ENCODE assay signal across 8 cellular contexts in the genomic region with DNA sequence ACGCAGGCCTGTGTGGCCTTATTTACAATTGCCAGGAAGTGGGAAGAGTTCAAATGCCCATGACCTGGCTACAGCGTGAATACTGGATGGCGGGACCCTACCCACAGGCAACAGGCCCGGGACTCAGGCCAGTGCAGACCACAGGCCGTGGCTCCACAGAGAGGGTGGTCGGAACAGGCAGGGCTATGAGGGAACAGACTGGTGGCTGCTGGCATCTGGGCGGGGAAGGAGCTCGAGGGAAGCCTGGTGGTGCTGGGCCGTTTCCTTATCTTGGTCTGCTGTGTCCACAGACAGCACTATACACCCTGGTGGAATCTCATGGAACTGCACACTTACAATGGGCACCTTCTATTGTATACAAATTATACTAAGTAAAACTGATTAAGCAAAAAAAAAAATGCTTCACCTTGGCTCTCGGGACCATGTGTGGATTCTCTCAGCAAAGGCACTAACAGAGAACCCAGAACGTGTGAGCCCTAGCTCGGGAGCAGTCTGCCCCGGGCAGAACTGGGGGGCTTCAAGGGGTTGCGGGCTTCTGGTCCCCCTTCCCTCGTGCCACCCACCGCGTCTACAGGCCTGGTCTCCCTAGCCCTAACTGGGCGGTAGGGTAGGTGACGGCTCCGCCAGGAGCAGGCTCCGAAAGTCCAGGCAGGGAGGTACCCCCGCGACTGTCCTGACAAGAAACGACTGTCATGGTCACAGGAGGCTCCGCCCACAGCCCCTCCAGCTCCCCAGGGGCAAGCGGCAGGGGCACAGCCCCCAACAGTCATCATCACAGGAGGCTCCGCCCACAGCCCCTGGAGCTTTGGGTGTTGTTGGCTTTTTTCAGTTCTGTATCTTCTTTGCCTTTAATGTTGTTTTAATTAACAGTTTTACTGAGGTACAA. TPM values are rescaled to one million over a fixed set of nuclear protein-coding genes. Genes with fewer than 3 reads are reported as not detected.
A peak's percentile ranks its signal among the peaks of the same experiment; 100 is the strongest.
DNase-seq lines count a peak whose midpoint lies in the region; ATAC-seq and TF ChIP-seq lines count a peak whose summit lies in the region.

No MANE protein-coding gene starts in this region.

- no peak overlapping the region for H3K4me3 Mint-ChIP-seq in activated naive CD4-positive, alpha-beta T cell treated with anti-CD3 and anti-CD28 coated beads, Interleukin-2, amount 10 ng/mL, durations not matched to agents 7 days and 5 days

- H3K36me3 ChIP-seq in cardiac muscle cell, result no peaks in the 10 kb centered on the region

- DNase-seq in AG04449 (ENCODE audit: low read depth, low spot score) (peak; percentile 14), GDM1 (lab: John Stamatoyannopoulos, UW) (peak; percentile 40), NCI-H1694 treated with DMSO at 0.1 percent for 48 hours (lab: John Stamatoyannopoulos, UW) (peak; percentile 49), cardiac muscle cell (ENCODE audit: low read depth in 1 of 2, low spot score in 1 of 2) (peak; percentile 78 to 81), putamen (ENCODE audit: low spot score) (peak; percentile 67), DMS79 treated with DMSO at 0.1 percent for 48 hours (lab: John Stamatoyannopoulos, UW) (no peak)
- DNase-seq in activated naive CD4-positive, alpha-beta T cell treated with anti-CD3 and anti-CD28 coated beads, Interleukin-2, amount 10 ng/mL, durations not matched to agents 7 days and 5 days, result peak; percentile 51

- ATAC-seq in GM19035 (IDR thresholded peaks at IDR 0.05; ENCODE audit: unreplicated experiment), result no peak

- H3K4me3 ChIP-seq in AG04449 (ENCODE audit: low read depth, low read length), result no peak overlapping the region
- H3K4me3 ChIP-seq in cardiac muscle cell, result no peak overlapping the region

- H3K27ac ChIP-seq in cardiac muscle cell, result no peak overlapping the region

- no peaks in the 10 kb centered on the region for H3K4me1 Mint-ChIP-seq in activated naive CD4-positive, alpha-beta T cell treated with anti-CD3 and anti-CD28 coated beads, Interleukin-2, amount 10 ng/mL, durations not matched to agents 7 days and 5 days

- H3K36me3 Mint-ChIP-seq in activated naive CD4-positive, alpha-beta T cell treated with anti-CD3 and anti-CD28 coated beads, Interleukin-2, amount 10 ng/mL, durations not matched to agents 7 days and 5 days, result no peaks in the 10 kb centered on the region

- CTCF ChIA-PET in AG04449 (lab: Yijun Ruan, JAX), result interaction anchor here (0.8 to 5.5 kb wide), 14 partner anchors 8 to 229 kb away, joined by 3 to 36 read pairs (median 4); a partner anchor contains a TSS
- CTCF ChIA-PET in activated naive CD4-positive, alpha-beta T cell treated with anti-CD3 and anti-CD28 coated beads, Interleukin-2, amount 10 ng/mL, durations not matched to agents 7 days and 5 days (lab: Charles Lee), result interaction anchor here (0.6 kb wide), 1 partner anchor 1637 kb away, joined by 3 read pairs; no protein-coding TSS in a partner anchor

- H3K27me3 Mint-ChIP-seq in activated naive CD4-positive, alpha-beta T cell treated with anti-CD3 and anti-CD28 coated beads, Interleukin-2, amount 10 ng/mL, durations not matched to agents 7 days and 5 days, result no peaks in the 10 kb centered on the region

- POLR2A ChIA-PET in AG04449 (lab: Yijun Ruan, JAX), result no interaction called here

- no peaks in the 10 kb centered on the region for H3K9me3 Mint-ChIP-seq in activated naive CD4-positive, alpha-beta T cell treated with anti-CD3 and anti-CD28 coated beads, Interleukin-2, amount 10 ng/mL, durations not matched to agents 7 days and 5 days

- TF ChIP-seq CTCF in AG04449 (IDR thresholded peaks at IDR 0.05; ENCODE audit: insufficient read depth, low read length, missing control alignments) (peak; percentile 47), cardiac muscle cell (IDR thresholded peaks at IDR 0.05; ENCODE audit: low read depth, low read length) (peak; percentile 73)

- peak overlapping the region; percentile 33 for H3K27ac Mint-ChIP-seq in activated naive CD4-positive, alpha-beta T cell treated with anti-CD3 and anti-CD28 coated beads, Interleukin-2, amount 10 ng/mL, durations not matched to agents 7 days and 5 days

- H3K27me3 ChIP-seq in cardiac muscle cell, result no peaks in the 10 kb centered on the region

- no peaks in the 10 kb centered on the region for H3K9me3 ChIP-seq in cardiac muscle cell (ENCODE audit: low read depth)

- no peaks in the 10 kb centered on the region for H3K4me1 ChIP-seq in cardiac muscle cell (ENCODE audit: low read depth)

RNA-seq across cellular contexts. Expression of a gene that starts 21.8 kb away (rescaled TPM):
- total RNA-seq in cardiac muscle cell, result 23.2 and 37.0 TPM in 2 replicates
- polyA plus RNA-seq in cardiac muscle cell, result 29.2 and 35.4 TPM in 2 replicates

RNA-seq across cellular contexts. Expression of a gene that starts 34.9 kb away (rescaled TPM):
- total RNA-seq in cardiac muscle cell, result 13.8 and 21.9 TPM in 2 replicates
- polyA plus RNA-seq in cardiac muscle cell, result 8.0 and 17.1 TPM in 2 replicates

RNA-seq across cellular contexts. Expression of a gene that starts 35.6 kb away (rescaled TPM):
- 0.67 and 0.86 TPM in 2 replicates for total RNA-seq in cardiac muscle cell
- 0.37 and 0.44 TPM in 2 replicates for polyA plus RNA-seq in cardiac muscle cell

RNA-seq across cellular contexts. Expression of a gene that starts 37.9 kb away (rescaled TPM):
- 42.4 and 52.5 TPM in 2 replicates for total RNA-seq in cardiac muscle cell
- 19.7 and 34.8 TPM in 2 replicates for polyA plus RNA-seq in cardiac muscle cell

RNA-seq across cellular contexts. Expression of a gene that starts 38.2 kb away (rescaled TPM):
- 52.3 and 67.4 TPM in 2 replicates for total RNA-seq in cardiac muscle cell
- 112 and 142 TPM in 2 replicates for polyA plus RNA-seq in cardiac muscle cell
